18 cellular contexts compared by ENCODE assay signal in genomic region chr2:42248846-42249245, GRCh38.
DNase-seq lines count a peak whose midpoint lies in the region; ATAC-seq, FAIRE-seq and TF ChIP-seq lines count a peak whose summit lies in the region.
"Had no signal": no experiment of that assay in that cellular context is flagged by ENCODE, and none has a peak within 500 bp of the region (broad histone marks: within the 10 kb centered on the region; RNA-seq: fewer than 3 reads in every experiment).

No MANE protein-coding gene starts in this region.

- intact Hi-C loops in left cardiac atrium (cut with DNase I): no loop called here

- no peaks in the 10 kb centered on the region for H3K9me3 Mint-ChIP-seq in naive thymus-derived CD8-positive, alpha-beta T cell
- H3K9me3 Mint-ChIP-seq: CD14-positive monocyte; CD8-positive, alpha-beta T cell; GM23338 had no signal

- peaks cover 27 to 73% (median 60%) of the 10 kb centered on the region in 4 donors for H3K4me1 Mint-ChIP-seq in naive thymus-derived CD8-positive, alpha-beta T cell

- H3K4me1 ChIP-seq in cardiac muscle cell (ENCODE audit: low read depth) (peaks cover 34% of the 10 kb centered on the region), A549 (no peaks in the 10 kb centered on the region; the same call in 2 of the 3 replicates)

- POLR2A ChIA-PET in A549 (lab: Yijun Ruan, JAX): no interaction called here
- POLR2A ChIA-PET in naive thymus-derived CD8-positive, alpha-beta T cell (lab: Charles Lee): no interaction called here

- TF ChIP-seq CTCF in cardiac muscle cell (IDR thresholded peaks at IDR 0.05; ENCODE audit: low read depth, low read length): no peak
- TF ChIP-seq CTCF in A549 (IDR thresholded peaks at IDR 0.05): no peak
- no peak for TF ChIP-seq CTCF in VCaP (conservative IDR thresholded peaks at IDR 0.05)

- H3K36me3 Mint-ChIP-seq in naive thymus-derived CD8-positive, alpha-beta T cell: peaks cover 8 to 49% (median 14%) of the 10 kb centered on the region in 3 donors

- no peak overlapping the region for H3K4me3 ChIP-seq in cardiac muscle cell
- H3K4me3 ChIP-seq in A549: no peak overlapping the region
- H3K4me3 ChIP-seq: GM23338 had no signal

- peak overlapping the region; percentile 77 for H3K27ac ChIP-seq in cardiac muscle cell
- no peak overlapping the region for H3K27ac ChIP-seq in A549
- peak overlapping the region; percentile 52 for H3K27ac ChIP-seq in VCaP
- H3K27ac ChIP-seq in caudate nucleus (ENCODE audit: low read depth, low read length): no peak overlapping the region

- TF ChIP-seq POLR2A in A549 (IDR thresholded peaks at IDR 0.05; ENCODE audit: low read length): no peak

- no peak for ATAC-seq in left cardiac atrium
- no peak for ATAC-seq in A549
- no peak for ATAC-seq in naive thymus-derived CD8-positive, alpha-beta T cell
- ATAC-seq: CD8-positive, alpha-beta T cell; GM23338 had no signal

- DNase-seq in cardiac muscle cell (ENCODE audit: low read depth in 1 of 2, low spot score in 1 of 2) (peak in 1 of 2 donors; percentile 11), left cardiac atrium (no peak), A549 (ENCODE audit: low read depth in 1 of 2, low spot score in 1 of 2) (no peak), myocyte (ENCODE audit: low read depth) (peak; percentile 29), caudate nucleus (lab: John Stamatoyannopoulos, UW) (no peak), SIG-M5 (lab: John Stamatoyannopoulos, UW) (no peak)
- no peak for DNase-seq in naive thymus-derived CD8-positive, alpha-beta T cell
- DNase-seq: CD8-positive, alpha-beta T cell; COR-L47; DMS153; DMS79 treated with DMSO at 0.1 percent for 48 hours; EL; GDM1; H7 had no signal

- no peaks in the 10 kb centered on the region for H3K9me3 ChIP-seq in cardiac muscle cell (ENCODE audit: low read depth)
- H3K9me3 ChIP-seq in A549: no peaks in the 10 kb centered on the region

- CTCF ChIA-PET in A549 (lab: Yijun Ruan, JAX): interaction anchor here (0.6 to 2.5 kb wide), 5 partner anchors 11 to 178 kb away, joined by 3 to 9 read pairs (median 4); no protein-coding TSS in a partner anchor

- peak; percentile 13 for FAIRE-seq in A549 (lab: Jason Lieb, UNC)
- FAIRE-seq: GM12892 had no signal

- TF ChIP-seq EP300 in A549 (IDR thresholded peaks at IDR 0.05): no peak

- no peaks in the 10 kb centered on the region for H3K27me3 ChIP-seq in cardiac muscle cell

- peak overlapping the region in 1 of 10 donors; percentile 7 for H3K27ac Mint-ChIP-seq in naive thymus-derived CD8-positive, alpha-beta T cell
- H3K27ac Mint-ChIP-seq: CD14-positive monocyte; CD8-positive, alpha-beta T cell; GM23338 had no signal

- WGBS in A549 (ENCODE audit: missing lambda C conversion rate): 85% methylated on average over 1 of the region's 1 CpG

- H3K27me3 Mint-ChIP-seq in naive thymus-derived CD8-positive, alpha-beta T cell: no peaks in the 10 kb centered on the region

- H3K4me3 Mint-ChIP-seq in naive thymus-derived CD8-positive, alpha-beta T cell: no peak overlapping the region
- H3K4me3 Mint-ChIP-seq: CD14-positive monocyte; CD8-positive, alpha-beta T cell; GM23338 had no signal

- no peaks in the 10 kb centered on the region for H3K36me3 ChIP-seq in cardiac muscle cell

- H3K4me2 ChIP-seq in A549: no peak overlapping the region
- H3K4me2 ChIP-seq: GM23338 had no signal

- TF ChIP-seq RAD21 in A549 (conservative IDR thresholded peaks at IDR 0.05 in 1 of 2, IDR thresholded peaks at IDR 0.05 in 1 of 2): no peak

TF ChIP-seq in A549, 52 proteins besides CTCF, POLR2A, EP300 and RAD21:
- no peak for TF ChIP-seq PHF8 (IDR thresholded peaks at IDR 0.05; ENCODE audit: borderline replicate concordance, low read depth)
- no peak for TF ChIP-seq HOXB5 (CRISPR knock-in tag; IDR thresholded peaks at IDR 0.05)
- TF ChIP-seq TFCP2L1 (CRISPR knock-in tag; IDR thresholded peaks at IDR 0.05): no peak
- TF ChIP-seq POLR2AphosphoS2 (conservative IDR thresholded peaks at IDR 0.05; ENCODE audit: low read length): no peak
- no peak for TF ChIP-seq MAZ (IDR thresholded peaks at IDR 0.05; ENCODE audit: borderline replicate concordance, low read depth, low read length)
- no peak for TF ChIP-seq NPAS2 (CRISPR knock-in tag; IDR thresholded peaks at IDR 0.05; ENCODE audit: borderline replicate concordance)
- no peak for TF ChIP-seq CEBPB (IDR thresholded peaks at IDR 0.05)

Comparison
In these comparisons a context has a peak if more than half of its experiments do, and no peak if none do; other contexts are left out.
1. H3K27ac ChIP-seq: peak in cardiac muscle cell (single experiment) and VCaP (single experiment); none in A549 (0 of 2) and caudate nucleus (single experiment).